Comparison of ENCODE assay signal across 1 cellular context in genomic region chr3:149055575-149055974, GRCh38.
TF ChIP-seq lines count a peak whose summit lies in the region.

No MANE protein-coding gene starts in this region.

TF ChIP-seq in WTC11, 78 proteins besides CTCF, POLR2A, EP300 and RAD21 (continued from another document):
- TF ChIP-seq ATF2 (CRISPR knock-in tag; IDR thresholded peaks at IDR 0.05; ENCODE audit: borderline replicate concordance, low read depth) (no peak), ZNF416 (CRISPR knock-in tag; IDR thresholded peaks at IDR 0.05) (no peak)
TF ChIP-seq in WTC11: peak in this region for 0.
